In genomic region chr17:53919356-53919755, GRCh38 we compare ENCODE assay signal across 31 cellular contexts.
"Had no signal": no experiment of that assay in that cellular context is flagged by ENCODE, and none has a peak within 500 bp of the region (broad histone marks: within the 10 kb centered on the region; RNA-seq: fewer than 3 reads in every experiment).

No MANE protein-coding gene starts in this region.

- DNase-seq: activated B cell treated with CpG ODN at 0.5 μM for 24 hours; activated CD4-positive, alpha-beta memory T cell treated with anti-CD3 and anti-CD28 coated beads for 36 hours; activated CD4-positive, alpha-beta T cell treated with anti-CD3 and anti-CD28 coated beads for 4 hours; activated CD4-positive, alpha-beta T cell treated with anti-CD3 and anti-CD28 coated beads, Interleukin-2, amount 10 ng/mL, durations not matched to agents 24 days and 14 days; activated CD4-positive, alpha-beta T cell treated with anti-CD3 and anti-CD28 coated beads, Interleukin-2, amount 50 U/mL, for 1 hour; activated CD4-positive, alpha-beta T cell treated with anti-CD3 and anti-CD28 coated beads, Interleukin-2, amount 50 U/mL, for 4 hours; activated CD4-positive, CD25-positive, alpha-beta regulatory T cell treated with anti-CD3 and anti-CD28 coated beads, Interleukin-2, amount 50 U/mL, for 72 hours; activated CD8-positive, alpha-beta memory T cell treated with anti-CD3 and anti-CD28 coated beads, Interleukin-2, amount 50 U/mL, for 4 hours; activated CD8-positive, alpha-beta T cell treated with anti-CD3 and anti-CD28 coated beads for 36 hours; activated effector memory CD4-positive, alpha-beta T cell treated with anti-CD3 and anti-CD28 coated beads, Interleukin-2, amount 50 U/mL, for 16 hours; activated gamma-delta T cell treated with Interleukin-2 at 50 U/mL for 16 hours; activated naive CD4-positive, alpha-beta T cell; activated naive CD4-positive, alpha-beta T cell treated with anti-CD3 and anti-CD28 coated beads for 36 hours; activated naive CD4-positive, alpha-beta T cell treated with anti-CD3 and anti-CD28 coated beads, Interleukin-2, amount 50 U/mL, for 16 hours; activated naive CD8-positive, alpha-beta T cell treated with anti-CD3 and anti-CD28 coated beads for 36 hours; activated T-cell treated with anti-CD3 and anti-CD28 coated beads for 4 hours; activated T-cell treated with anti-CD3 and anti-CD28 coated beads, Interleukin-2, amount 50 U/mL, for 1 hour; activated T-cell treated with anti-CD3 and anti-CD28 coated beads, Interleukin-2, amount 50 U/mL, for 4 hours; activated T-cell treated with anti-CD3 and anti-CD28 coated beads, Interleukin-2, amount 50 U/mL, for 72 hours; adrenal gland; amniotic stem cell; aorta; body of pancreas; brain microvascular endothelial cell; central memory CD4-positive, alpha-beta T cell; T-helper 1 cell; T-helper 2 cell; T-helper 9 cell had no signal

- ATAC-seq: activated CD8-positive, alpha-beta T cell treated with anti-CD3 and anti-CD28 coated beads for 36 hours; activated naive CD4-positive, alpha-beta T cell treated with anti-CD3 and anti-CD28 coated beads, Interleukin-2, amount 50 U/mL, for 72 hours; activated T-cell treated with anti-CD3 and anti-CD28 coated beads, Interleukin-2, amount 50 U/mL, for 4 hours; activated T-cell treated with anti-CD3 and anti-CD28 coated beads, Interleukin-2, amount 50 U/mL, for 72 hours; activated T-helper 17 cell treated with anti-CD3 and anti-CD28 coated beads, Interleukin-2, amount 50 U/mL, for 72 hours; body of pancreas had no signal

- H3K4me3 ChIP-seq: adrenal gland, body of pancreas, breast epithelium had no signal
